ENCODE assay signal across 13 cellular contexts in genomic region chr14:21915814-21916213, GRCh38.
DNase-seq lines count a peak whose midpoint lies in the region; ATAC-seq, FAIRE-seq and TF ChIP-seq lines count a peak whose summit lies in the region.
"Had no signal": no experiment of that assay in that cellular context is flagged by ENCODE, and none has a peak within 500 bp of the region (broad histone marks: within the 10 kb centered on the region; RNA-seq: fewer than 3 reads in every experiment).

No MANE protein-coding gene starts in this region.

- H3K4me2 ChIP-seq in endothelial cell of umbilical vein (ENCODE audit: insufficient read depth, low read length) = peak overlapping the region; percentile 56

- no peaks in the 10 kb centered on the region for H3K36me3 Mint-ChIP-seq in T-helper 1 cell treated with Interleukin-12 subunit alpha and Interleukin-12 subunit beta and Interleukin-4 antibody, amounts not matched to agents 30 μg/mL and 1 μg/mL, for 36 hours (ENCODE audit: low read depth)

- H2AFZ ChIP-seq in endothelial cell of umbilical vein (ENCODE audit: low read depth, low read length) = no peak overlapping the region

- peak overlapping the region; percentile 57 for H3K27ac Mint-ChIP-seq in T-helper 1 cell treated with Interleukin-12 subunit alpha and Interleukin-12 subunit beta and Interleukin-4 antibody, amounts not matched to agents 30 μg/mL and 1 μg/mL, for 36 hours

- DNase-seq in T-helper 1 cell (no peak), RPMI7951 (ENCODE audit: low read depth) (peak; percentile 2), endothelial cell of umbilical vein (ENCODE audit: low read depth, low spot score) (peak; percentile 91), prostate gland (ENCODE audit: low spot score) (peak; percentile 52), omental fat pad (ENCODE audit: low spot score) (no peak), heart right ventricle (no peak), NCI-H524 (lab: John Stamatoyannopoulos, UW) (no peak)
- DNase-seq: midbrain, NCI-H2107, retina, SW 1271 had no signal

- intact Hi-C loops in endothelial cell of umbilical vein (cut with micrococcal nuclease) = loop anchor here (2.0 to 10.0 kb wide), 5 partner anchors 169 to 639 kb away; no protein-coding TSS in a partner anchor
- intact Hi-C loops in prostate gland (cut with DNase I) = no loop called here
- intact Hi-C loops in heart right ventricle (cut with DNase I) = no loop called here

- peaks cover 51% of the 10 kb centered on the region for H3K4me1 Mint-ChIP-seq in T-helper 1 cell treated with Interleukin-12 subunit alpha and Interleukin-12 subunit beta and Interleukin-4 antibody, amounts not matched to agents 30 μg/mL and 1 μg/mL, for 36 hours (ENCODE audit: low read depth)

- no peak overlapping the region for H3K4me3 Mint-ChIP-seq in T-helper 1 cell treated with Interleukin-12 subunit alpha and Interleukin-12 subunit beta and Interleukin-4 antibody, amounts not matched to agents 30 μg/mL and 1 μg/mL, for 36 hours

- peak overlapping the region; percentile 53 for H3K9ac ChIP-seq in endothelial cell of umbilical vein (replicated peaks; ENCODE audit: extremely low read depth, insufficient read depth, low read length)

- H3K36me3 ChIP-seq in endothelial cell of umbilical vein (ENCODE audit: control insufficient read depth in 2 of 2, extremely low read depth in 1 of 2, insufficient read depth in 2 of 2, low read length in 2 of 2) = no peaks in the 10 kb centered on the region
- H3K36me3 ChIP-seq in prostate gland = no peaks in the 10 kb centered on the region
- no peaks in the 10 kb centered on the region for H3K36me3 ChIP-seq in heart right ventricle

- H3K27me3 ChIP-seq in endothelial cell of umbilical vein (ENCODE audit: control insufficient read depth in 2 of 2, insufficient read depth in 2 of 2, low read length in 2 of 2) (no peaks in the 10 kb centered on the region), prostate gland (replicated peaks; ENCODE audit: insufficient read depth) (no peaks in the 10 kb centered on the region), heart right ventricle (no peaks in the 10 kb centered on the region)

- CTCF ChIA-PET in endothelial cell of umbilical vein (lab: Charles Lee) = interaction anchor here (1.2 to 7.6 kb wide), 11 partner anchors 10 to 185 kb away, joined by 3 to 121 read pairs (median 5); no protein-coding TSS in a partner anchor

- dilution Hi-C loops in endothelial cell of umbilical vein (cut with MboI; ENCODE audit: extremely low pct_ligation_motif_present, low sequenced_read_pairs) = no loop called here

- TF ChIP-seq CTCF in endothelial cell of umbilical vein (IDR thresholded peaks at IDR 0.05; ENCODE audit: extremely low read depth in 1 of 2, insufficient read depth in 1 of 2, low read depth in 1 of 2, low read length in 2 of 2) (no peak), prostate gland (IDR thresholded peaks at IDR 0.05) (no peak), omental fat pad (IDR thresholded peaks at IDR 0.05) (no peak), heart right ventricle (IDR thresholded peaks at IDR 0.05) (no peak)

- no peaks in the 10 kb centered on the region for H4K20me1 ChIP-seq in endothelial cell of umbilical vein (replicated peaks; ENCODE audit: control insufficient read depth, extremely low read depth, insufficient read depth, low read length)

- peaks cover 10% of the 10 kb centered on the region for H3K27me3 Mint-ChIP-seq in T-helper 1 cell treated with Interleukin-12 subunit alpha and Interleukin-12 subunit beta and Interleukin-4 antibody, amounts not matched to agents 30 μg/mL and 1 μg/mL, for 36 hours (ENCODE audit: low read depth)

- WGBS in prostate gland = 23% methylated on average over 2 of the region's 2 CpGs
- 39 to 66% methylated on average over 2 of the region's 2 CpGs for WGBS in heart right ventricle, 2 donors

- H3K9me3 ChIP-seq in endothelial cell of umbilical vein (replicated peaks; ENCODE audit: control insufficient read depth, insufficient read depth, low read length) = no peaks in the 10 kb centered on the region
- H3K9me3 ChIP-seq in prostate gland = no peaks in the 10 kb centered on the region
- H3K9me3 ChIP-seq in heart right ventricle = no peaks in the 10 kb centered on the region

- POLR2A ChIA-PET in endothelial cell of umbilical vein (lab: Charles Lee) = no interaction called here

- ATAC-seq in omental fat pad (ENCODE audit: low FRiP score) (no peak), heart right ventricle (no peak)

- no peaks in the 10 kb centered on the region for H3K9me1 ChIP-seq in endothelial cell of umbilical vein (replicated peaks; ENCODE audit: control insufficient read depth, extremely low read depth, insufficient read depth, low read length)

- no peaks in the 10 kb centered on the region for H3K9me3 Mint-ChIP-seq in T-helper 1 cell treated with Interleukin-12 subunit alpha and Interleukin-12 subunit beta and Interleukin-4 antibody, amounts not matched to agents 30 μg/mL and 1 μg/mL, for 36 hours

- no TSS peak for BruUV-seq in endothelial cell of umbilical vein (replicated peaks; lab: Mats Ljungman, UMichigan)

- H3K27ac ChIP-seq in endothelial cell of umbilical vein (ENCODE audit: insufficient read depth, low read depth, low read length) (peak overlapping the region; percentile 86), prostate gland (peak overlapping the region; percentile 52 to 70), heart right ventricle (no peak overlapping the region)

- TF ChIP-seq POLR2A in endothelial cell of umbilical vein (IDR thresholded peaks at IDR 0.05; ENCODE audit: low read depth, low read length) = no peak
- no peak for TF ChIP-seq POLR2A in prostate gland (IDR thresholded peaks at IDR 0.05)

- H3K4me1 ChIP-seq in endothelial cell of umbilical vein (ENCODE audit: control insufficient read depth, extremely low read depth, insufficient read depth, low read length) (peaks cover 66% of the 10 kb centered on the region), prostate gland (replicated peaks) (no peaks in the 10 kb centered on the region), heart right ventricle (peaks cover 0 to 6% (median 0%) of the 10 kb centered on the region in 9 donors)

- FAIRE-seq in endothelial cell of umbilical vein (lab: Jason Lieb, UNC) = peak; percentile 91
- FAIRE-seq: D721Med had no signal

- no peak overlapping the region for H3K4me3 ChIP-seq in endothelial cell of umbilical vein (replicated peaks in 1 of 3; ENCODE audit: insufficient read depth in 1 of 3, low read depth in 1 of 3, low read length in 3 of 3)
- H3K4me3 ChIP-seq in prostate gland = no peak overlapping the region
- H3K4me3 ChIP-seq in heart right ventricle = no peak overlapping the region

- no peaks in the 10 kb centered on the region for H3K79me2 ChIP-seq in endothelial cell of umbilical vein (ENCODE audit: control insufficient read depth, insufficient read depth, low read length)

TF ChIP-seq in endothelial cell of umbilical vein, 7 proteins besides CTCF, POLR2A, EP300 and RAD21:
- peak; percentile 98 for TF ChIP-seq FOS (IDR thresholded peaks at IDR 0.05; ENCODE audit: borderline replicate concordance, insufficient read depth, low read length)
- no peak for TF ChIP-seq MAX (IDR thresholded peaks at IDR 0.05; ENCODE audit: insufficient read depth, insufficient read length)
- TF ChIP-seq POLR2AphosphoS5 (IDR thresholded peaks at IDR 0.05; ENCODE audit: insufficient read depth, low read depth, low read length) = peak; percentile 67
- TF ChIP-seq GATA2 (IDR thresholded peaks at IDR 0.05; ENCODE audit: insufficient read depth, insufficient read length, low read depth, low read length) = peak; percentile 79
- TF ChIP-seq JUN (IDR thresholded peaks at IDR 0.05; ENCODE audit: borderline replicate concordance, insufficient read depth, insufficient read length, low read depth) = peak; percentile 77

Comparison
In these comparisons a context has a peak if more than half of its experiments do, and no peak if none do; other contexts are left out.
1. DNase-seq: peak in RPMI7951 (single experiment), endothelial cell of umbilical vein (single experiment) and prostate gland (single experiment); none in T-helper 1 cell (0 of 5), omental fat pad (single experiment), heart right ventricle (0 of 2) and NCI-H524 (0 of 2).
2. H3K27ac ChIP-seq: peak in endothelial cell of umbilical vein (single experiment) and prostate gland (2 of 2); none in heart right ventricle (0 of 10).